ENCODE assay signal across 25 cellular contexts in genomic region chr7:141704741-141705140, GRCh38. TPM values are rescaled to one million over a fixed set of nuclear protein-coding genes. Genes with fewer than 3 reads are reported as not detected.
A peak's percentile ranks its signal among the peaks of the same experiment; 100 is the strongest.
DNase-seq lines count a peak whose midpoint lies in the region; ATAC-seq, FAIRE-seq and TF ChIP-seq lines count a peak whose summit lies in the region.
"Had no signal": no experiment of that assay in that cellular context is flagged by ENCODE, and none has a peak within 500 bp of the region (broad histone marks: within the 10 kb centered on the region; RNA-seq: fewer than 3 reads in every experiment).

No MANE protein-coding gene starts in this region.

- H3K27me3 Mint-ChIP-seq in HFFc6 (ENCODE audit: insufficient read depth) (peaks cover 16% of the 10 kb centered on the region), chondrocyte (ENCODE audit: low read depth) (no peaks in the 10 kb centered on the region), neural progenitor cell (ENCODE audit: insufficient read depth, low read depth) (peaks cover 2% of the 10 kb centered on the region)
- peaks cover 0 to 2% of the 10 kb centered on the region in 2 donors for H3K27me3 Mint-ChIP-seq in CD4-positive, alpha-beta memory T cell
- H3K27me3 Mint-ChIP-seq: activated naive CD8-positive, alpha-beta T cell treated with anti-CD3 and anti-CD28 coated beads, Interleukin-2, amount 50 U/mL, for 24 hours had no signal

- H3K9ac ChIP-seq in neural progenitor cell (no peak overlapping the region), MM.1S (ENCODE audit: low read length) (no peak overlapping the region)
- H3K9ac ChIP-seq: BLaER1, KMS-11 had no signal

- in situ Hi-C loops in brain microvascular endothelial cell (cut with HindIII; ENCODE audit: low pct_ligation_motif_present, low sequenced_read_pairs) = no loop called here

- 0 out of 3 replicates have a peak overlapping the region, but pooled peaks have one; percentile 8 for H3K4me3 ChIP-seq in A549
- H3K4me3 ChIP-seq in neural progenitor cell = no peak overlapping the region
- no peak overlapping the region for H3K4me3 ChIP-seq in CD4-positive, alpha-beta memory T cell (ENCODE audit: low read length in 2 of 2)
- no peak overlapping the region for H3K4me3 ChIP-seq in MM.1S (ENCODE audit: low read length)
- H3K4me3 ChIP-seq in brain microvascular endothelial cell (ENCODE audit: low read depth, low read length) = no peak overlapping the region
- H3K4me3 ChIP-seq: BLaER1, heart left ventricle, prostate gland, testis, uterus had no signal

- H3K27me3 ChIP-seq in neural progenitor cell (peaks cover 31% of the 10 kb centered on the region), MM.1S (replicated peaks; ENCODE audit: insufficient read depth, low read length) (0 out of 2 replicates have a peak, but pooled peaks cover 12% of the 10 kb centered on the region), brain microvascular endothelial cell (replicated peaks) (no peaks in the 10 kb centered on the region)
- H3K27me3 ChIP-seq in CD4-positive, alpha-beta memory T cell (ENCODE audit: insufficient read depth, low read length) = no peaks in the 10 kb centered on the region
- H3K27me3 ChIP-seq: heart left ventricle, testis, uterus had no signal

- H3K79me2 ChIP-seq in neural progenitor cell (ENCODE audit: low read depth) (peaks cover 7% of the 10 kb centered on the region), MM.1S (ENCODE audit: low read length) (0 out of 2 replicates have a peak, but pooled peaks cover 7% of the 10 kb centered on the region)

- H3K36me3 ChIP-seq in neural progenitor cell (no peaks in the 10 kb centered on the region), MM.1S (replicated peaks; ENCODE audit: insufficient read depth, low read length) (no peaks in the 10 kb centered on the region), brain microvascular endothelial cell (replicated peaks) (no peaks in the 10 kb centered on the region)
- no peaks in the 10 kb centered on the region for H3K36me3 ChIP-seq in CD4-positive, alpha-beta memory T cell (ENCODE audit: insufficient read depth, low read length)
- H3K36me3 ChIP-seq: BLaER1, heart left ventricle, prostate gland, uterus had no signal

- TF ChIP-seq EP300 in A549 (IDR thresholded peaks at IDR 0.05) = no peak

- H3K27ac ChIP-seq in A549 (peak overlapping the region; percentile 46 to 64), neural progenitor cell (no peak overlapping the region), MM.1S (ENCODE audit: low read length) (no peak overlapping the region), brain microvascular endothelial cell (no peak overlapping the region)
- no peak overlapping the region for H3K27ac ChIP-seq in CD4-positive, alpha-beta memory T cell (ENCODE audit: low read depth, low read length)
- H3K27ac ChIP-seq: BLaER1, heart left ventricle, KMS-11, prostate gland, testis, uterus had no signal

- TF ChIP-seq RAD21 in A549 (conservative IDR thresholded peaks at IDR 0.05 in 1 of 2, IDR thresholded peaks at IDR 0.05 in 1 of 2) = no peak

- H3K4me2 ChIP-seq in A549 = peak overlapping the region; percentile 88
- peak overlapping the region; percentile 48 for H3K4me2 ChIP-seq in neural progenitor cell
- no peak overlapping the region for H3K4me2 ChIP-seq in MM.1S (ENCODE audit: low read depth, low read length)
- H3K4me2 ChIP-seq: BLaER1, KMS-11 had no signal

- peaks cover 46% of the 10 kb centered on the region for H3K4me1 ChIP-seq in A549
- H3K4me1 ChIP-seq in neural progenitor cell = peaks cover 30% of the 10 kb centered on the region
- peaks cover 17% of the 10 kb centered on the region for H3K4me1 ChIP-seq in CD4-positive, alpha-beta memory T cell (ENCODE audit: insufficient read depth, low read length)
- H3K4me1 ChIP-seq in MM.1S (ENCODE audit: low read length) = peaks cover 8% of the 10 kb centered on the region
- H3K4me1 ChIP-seq: prostate gland, uterus had no signal

- peak in 1 of 2 experiments; percentile 12; a peak in 2 of 6 replicates for ATAC-seq in A549
- ATAC-seq: activated naive CD8-positive, alpha-beta T cell treated with anti-CD3 and anti-CD28 coated beads, Interleukin-2, amount 50 U/mL, for 24 hours; heart left ventricle had no signal

- TF ChIP-seq CTCF in A549 (IDR thresholded peaks at IDR 0.05) (no peak), HFFc6 (IDR thresholded peaks at IDR 0.05) (no peak), chondrocyte (IDR thresholded peaks at IDR 0.05) (no peak), neural progenitor cell (IDR thresholded peaks at IDR 0.05) (no peak), MM.1S (IDR thresholded peaks at IDR 0.05; ENCODE audit: low read length) (no peak), brain microvascular endothelial cell (IDR thresholded peaks at IDR 0.05; ENCODE audit: low read depth, low read length, missing control alignments) (no peak)

- intact Hi-C loops in CD4-positive, alpha-beta memory T cell (cut with micrococcal nuclease) = loop anchor here (10.0 kb wide), 1 partner anchor 150 kb away; the partner anchor contains the start of gene AGK

- no peaks in the 10 kb centered on the region for H3K36me3 Mint-ChIP-seq in HFFc6 (ENCODE audit: low read depth)
- H3K36me3 Mint-ChIP-seq in chondrocyte (ENCODE audit: low read depth) = peaks cover 2% of the 10 kb centered on the region
- H3K36me3 Mint-ChIP-seq in neural progenitor cell = no peaks in the 10 kb centered on the region
- peaks cover 0 to 7% of the 10 kb centered on the region in 2 donors for H3K36me3 Mint-ChIP-seq in CD4-positive, alpha-beta memory T cell

- peaks cover 33% of the 10 kb centered on the region for H3K4me1 Mint-ChIP-seq in HFFc6 (ENCODE audit: low read depth)
- H3K4me1 Mint-ChIP-seq in chondrocyte (ENCODE audit: low read depth) = peaks cover 29% of the 10 kb centered on the region
- peaks cover 26% of the 10 kb centered on the region for H3K4me1 Mint-ChIP-seq in neural progenitor cell
- H3K4me1 Mint-ChIP-seq in CD4-positive, alpha-beta memory T cell = peaks cover 12 to 33% (median 18%) of the 10 kb centered on the region in 4 donors

- no peaks in the 10 kb centered on the region for H3K9me3 Mint-ChIP-seq in HFFc6
- no peaks in the 10 kb centered on the region for H3K9me3 Mint-ChIP-seq in chondrocyte (ENCODE audit: low read depth)
- no peaks in the 10 kb centered on the region for H3K9me3 Mint-ChIP-seq in neural progenitor cell
- H3K9me3 Mint-ChIP-seq in CD4-positive, alpha-beta memory T cell = peaks cover 0 to 2% (median 0%) of the 10 kb centered on the region in 8 donors
- H3K9me3 Mint-ChIP-seq: activated naive CD8-positive, alpha-beta T cell treated with anti-CD3 and anti-CD28 coated beads, Interleukin-2, amount 50 U/mL, for 24 hours; H9 had no signal

- H3F3A ChIP-seq in neural progenitor cell (ENCODE audit: low read depth) = peaks cover 12% of the 10 kb centered on the region
- H3F3A ChIP-seq in MM.1S (ENCODE audit: insufficient read depth, low read length) = peaks cover 5% of the 10 kb centered on the region; the same call in 1 of the 2 replicates

- H3K4me3 Mint-ChIP-seq in HFFc6 (no peak overlapping the region), chondrocyte (ENCODE audit: unreplicated experiment) (no peak overlapping the region), neural progenitor cell (peak overlapping the region; percentile 33)
- no peak overlapping the region for H3K4me3 Mint-ChIP-seq in CD4-positive, alpha-beta memory T cell
- H3K4me3 Mint-ChIP-seq: activated naive CD8-positive, alpha-beta T cell treated with anti-CD3 and anti-CD28 coated beads, Interleukin-2, amount 50 U/mL, for 24 hours; H9 had no signal

- H4K20me1 ChIP-seq in neural progenitor cell (ENCODE audit: low read depth) (peaks cover 13% of the 10 kb centered on the region), MM.1S (ENCODE audit: insufficient read depth, low read length) (no peaks in the 10 kb centered on the region)

- 38% methylated on average over 5 of the region's 5 CpGs for WGBS in A549 (ENCODE audit: missing lambda C conversion rate)

- no peaks in the 10 kb centered on the region for H3K9me2 ChIP-seq in MM.1S (replicated peaks; ENCODE audit: insufficient read depth, low read length)

- no peak for TF ChIP-seq POLR2A in A549 (IDR thresholded peaks at IDR 0.05; ENCODE audit: low read length)

- FAIRE-seq in A549 (lab: Jason Lieb, UNC) = no peak
- FAIRE-seq: HTR-8/SVneo had no signal

- H2AFZ ChIP-seq in neural progenitor cell (replicated peaks) (peak overlapping the region; percentile 19), MM.1S (ENCODE audit: low read length) (no peak overlapping the region)

- POLR2A ChIA-PET in A549 (lab: Yijun Ruan, JAX) = interaction anchor here (1.6 kb wide), 1 partner anchor 33 kb away, joined by 4 read pairs; the partner anchor contains the start of gene SSBP1
- POLR2A ChIA-PET in CD4-positive, alpha-beta memory T cell (lab: Charles Lee; ENCODE audit: partially characterized antibody) = no interaction called here

- H3K9me3 ChIP-seq in A549 = no peaks in the 10 kb centered on the region
- no peaks in the 10 kb centered on the region for H3K9me3 ChIP-seq in neural progenitor cell (ENCODE audit: low read depth)
- H3K9me3 ChIP-seq in CD4-positive, alpha-beta memory T cell (ENCODE audit: control insufficient read depth in 1 of 2, low read length in 2 of 2) = no peaks in the 10 kb centered on the region
- H3K9me3 ChIP-seq in MM.1S (replicated peaks; ENCODE audit: insufficient read depth, low read length) = no peaks in the 10 kb centered on the region
- H3K9me3 ChIP-seq: BLaER1, heart left ventricle, prostate gland, testis, uterus had no signal

- H3K27ac Mint-ChIP-seq in HFFc6 = peak overlapping the region; percentile 42; the same call in 1 of the 2 replicates
- H3K27ac Mint-ChIP-seq in chondrocyte (ENCODE audit: unreplicated experiment) = peak overlapping the region; percentile 62
- no peak overlapping the region for H3K27ac Mint-ChIP-seq in neural progenitor cell
- peak overlapping the region in 1 of 7 donors; percentile 24 for H3K27ac Mint-ChIP-seq in CD4-positive, alpha-beta memory T cell
- H3K27ac Mint-ChIP-seq: activated naive CD8-positive, alpha-beta T cell treated with anti-CD3 and anti-CD28 coated beads, Interleukin-2, amount 50 U/mL, for 24 hours had no signal

- no peak for DNase-seq in A549 (ENCODE audit: low read depth in 1 of 2, low spot score in 1 of 2)
- no peak for DNase-seq in HFFc6
- no peak for DNase-seq in chondrocyte (ENCODE audit: low spot score)
- DNase-seq in neural progenitor cell (ENCODE audit: low spot score) = no peak
- DNase-seq in CD4-positive, alpha-beta memory T cell = no peak
- DNase-seq in NCI-H510A treated with DMSO at 0.1 percent for 48 hours (lab: John Stamatoyannopoulos, UW) = no peak
- no peak for DNase-seq in MM.1S
- no peak for DNase-seq in brain microvascular endothelial cell
- DNase-seq: activated CD4-positive, alpha-beta T cell treated with anti-CD3 and anti-CD28 coated beads for 4 hours; activated gamma-delta T cell treated with Interleukin-2 at 50 U/mL for 16 hours; activated naive CD8-positive, alpha-beta T cell treated with anti-CD3 and anti-CD28 coated beads, Interleukin-2, amount 50 U/mL, for 24 hours; cerebellar nuclear complex; H9; heart left ventricle; NCI-H1694; NCI-H446 treated with DMSO at 0.1 percent for 48 hours; stimulated activated naive CD4-positive, alpha-beta T cell; T-helper 2 cell; testis; uterus had no signal

- CTCF ChIA-PET in A549 (lab: Yijun Ruan, JAX) = interaction anchor here (1.0 to 3.0 kb wide), 2 partner anchors 33 to 417 kb away, joined by 3 to 14 read pairs; partner anchors contain the start of gene SSBP1
- CTCF ChIA-PET in CD4-positive, alpha-beta memory T cell (lab: Charles Lee; ENCODE audit: partially characterized antibody) = interaction anchor here (3.1 kb wide), 1 partner anchor 33 kb away, joined by 14 read pairs; the partner anchor contains the start of gene SSBP1

RNA-seq across cellular contexts. Expression of gene DENND11, which starts 2.8 kb away (rescaled TPM):
- 11.5 and 16.5 TPM in 2 replicates for polyA plus RNA-seq in A549 (2011; rRNA removed)
- polyA plus RNA-seq in A549 (2012; cell fraction: cytosol; rRNA removed) = 2.9 and 3.3 TPM in 2 replicates
- 5.8 and 9.6 TPM in 2 replicates for polyA plus RNA-seq in A549 (2012; cell fraction: nucleus; rRNA removed)
- polyA plus RNA-seq in A549 (2017; fragmentation: RNase III; extraction: RNeasy Plus Mini Kit Qiagen cat#74134 plus additional on column Dnase treatment) = 7.1 to 7.6 TPM (median 7.5 TPM) in 3 replicates
- 14.3 and 20.5 TPM in 2 replicates for polyA minus RNA-seq in A549 (2011; rRNA and poly(A)+ RNA removed)
- total RNA-seq in HFFc6 (2021; fragmentation: NEBNext Ultra II Directional; extraction: Animal tissue kit (Norgen Biotek cat#: 25700)) = 1 to 10 TPM; 3.4 to 3.8 (median 3.6) TPM
- total RNA-seq in chondrocyte = 8.0 to 9.2 TPM (median 8.5 TPM) in 3 replicates
- 19.7 and 23.5 TPM in 2 replicates for total RNA-seq in neural progenitor cell (ENCODE audit: low replicate concordance)
- total RNA-seq in CD4-positive, alpha-beta memory T cell = 10 to 100 TPM; 62.5 to 62.9 TPM
- 10 to 100 TPM in 1 of 2 donors, 1 to 10 TPM in 1; 5.0 to 14.8 TPM for polyA plus RNA-seq in CD4-positive, alpha-beta memory T cell

RNA-seq across cellular contexts. Expression of gene WEE2, which starts 3.4 kb away (rescaled TPM):
- polyA plus RNA-seq in A549 (2011; rRNA removed) (not detected in 2 replicates), A549 (2017; fragmentation: RNase III; extraction: RNeasy Plus Mini Kit Qiagen cat#74134 plus additional on column Dnase treatment) (not detected in 3 replicates)
- polyA plus RNA-seq in A549 (2012; cell fraction: cytosol; rRNA removed) = not detected in 2 replicates
- polyA plus RNA-seq in A549 (2012; cell fraction: nucleus; rRNA removed) = not detected in 2 replicates
- polyA minus RNA-seq in A549 (2011; rRNA and poly(A)+ RNA removed) = 0.41 TPM in 1 of 2 replicates, not detected in the other
- total RNA-seq in HFFc6 (2021; fragmentation: NEBNext Ultra II Directional; extraction: Animal tissue kit (Norgen Biotek cat#: 25700)) = not detected
- total RNA-seq in chondrocyte (not detected in 3 replicates), neural progenitor cell (ENCODE audit: low replicate concordance) (0.12 TPM in 1 of 2 replicates, not detected in the other)
- not detected for total RNA-seq in CD4-positive, alpha-beta memory T cell
- not detected for polyA plus RNA-seq in CD4-positive, alpha-beta memory T cell
- total RNA-seq: H9, OCI-LY7, prostate gland had no signal
- polyA plus RNA-seq: heart left ventricle had no signal

RNA-seq across cellular contexts. Expression of gene SSBP1, which starts 33.4 kb away (rescaled TPM):
- 237 and 368 TPM in 2 replicates for polyA plus RNA-seq in A549 (2011; rRNA removed)
- polyA plus RNA-seq in A549 (2012; cell fraction: cytosol; rRNA removed) = 118 and 164 TPM in 2 replicates
- 42.8 and 64.9 TPM in 2 replicates for polyA plus RNA-seq in A549 (2012; cell fraction: nucleus; rRNA removed)
- 430 to 464 TPM (median 453 TPM) in 3 replicates for polyA plus RNA-seq in A549 (2017; fragmentation: RNase III; extraction: RNeasy Plus Mini Kit Qiagen cat#74134 plus additional on column Dnase treatment)
- 45.7 and 51.1 TPM in 2 replicates for polyA minus RNA-seq in A549 (2011; rRNA and poly(A)+ RNA removed)
- total RNA-seq in HFFc6 (2021; fragmentation: NEBNext Ultra II Directional; extraction: Animal tissue kit (Norgen Biotek cat#: 25700)) = 100 to 1,000 TPM; 122 to 180 (median 147) TPM
- 100 to 114 TPM (median 102 TPM) in 3 replicates for total RNA-seq in chondrocyte
- 219 and 402 TPM in 2 replicates for total RNA-seq in neural progenitor cell (ENCODE audit: low replicate concordance)
- total RNA-seq in CD4-positive, alpha-beta memory T cell = 10 to 100 TPM; 88.2 to 91.2 TPM
- 100 to 1,000 TPM; 314 to 366 TPM for polyA plus RNA-seq in CD4-positive, alpha-beta memory T cell

RNA-seq across cellular contexts. Expression of gene TAS2R3, which starts 59.2 kb away (rescaled TPM):
- polyA plus RNA-seq in A549 (2011; rRNA removed) (0.36 and 1.4 TPM in 2 replicates), A549 (2017; fragmentation: RNase III; extraction: RNeasy Plus Mini Kit Qiagen cat#74134 plus additional on column Dnase treatment) (not detected in 3 replicates)
- 0.04 TPM in 1 of 2 replicates, not detected in the other for polyA plus RNA-seq in A549 (2012; cell fraction: cytosol; rRNA removed)
- polyA plus RNA-seq in A549 (2012; cell fraction: nucleus; rRNA removed) = 0.04 and 0.23 TPM in 2 replicates
- polyA minus RNA-seq in A549 (2011; rRNA and poly(A)+ RNA removed) = 6.9 and 7.4 TPM in 2 replicates
- under 1 TPM in 2 of 6 experiments, not detected in 4; 0.17 to 0.26 TPM for total RNA-seq in HFFc6 (2021; fragmentation: NEBNext Ultra II Directional; extraction: Animal tissue kit (Norgen Biotek cat#: 25700))
- total RNA-seq in chondrocyte (0.52 to 2.9 TPM in 2 of 3 replicates, not detected in the other), neural progenitor cell (ENCODE audit: low replicate concordance) (1.2 and 2.2 TPM in 2 replicates)
- 1 to 10 TPM; 5.6 to 8.0 TPM for total RNA-seq in CD4-positive, alpha-beta memory T cell
- polyA plus RNA-seq in CD4-positive, alpha-beta memory T cell = not detected
- polyA plus RNA-seq: heart left ventricle had no signal

Comparison
In these comparisons a context has a peak if more than half of its experiments do, and no peak if none do; other contexts are left out.
1. H3K27ac ChIP-seq: peak in A549 (2 of 2); none in neural progenitor cell (single experiment), CD4-positive, alpha-beta memory T cell (single experiment), MM.1S (single experiment) and brain microvascular endothelial cell (single experiment).